ENCODE assay signal across 1 cellular context in genomic region chr5:142913728-142914338, GRCh38.
TF ChIP-seq lines count a peak whose summit lies in the region.

No MANE protein-coding gene starts in this region.

TF ChIP-seq in SK-N-SH, 30 proteins besides CTCF, POLR2A, EP300 and RAD21 (continued from another document):
- TF ChIP-seq REST (IDR thresholded peaks at IDR 0.05; ENCODE audit: low read depth, low read length) (no peak), RCOR1 (IDR thresholded peaks at IDR 0.05; ENCODE audit: low read length) (no peak), POLR2AphosphoS5 (IDR thresholded peaks at IDR 0.05; ENCODE audit: low read depth, low read length) (no peak), YY1 (IDR thresholded peaks at IDR 0.05; ENCODE audit: low read depth) (no peak), USF2 (IDR thresholded peaks at IDR 0.05; ENCODE audit: borderline replicate concordance, low read depth, low read length) (no peak), MEF2A (IDR thresholded peaks at IDR 0.05; ENCODE audit: borderline replicate concordance, low read depth) (no peak), EZH2phosphoT487 (IDR thresholded peaks at IDR 0.05; ENCODE audit: borderline replicate concordance, low read depth) (no peak)
